1 cellular context compared by ENCODE assay signal in the genomic region with DNA sequence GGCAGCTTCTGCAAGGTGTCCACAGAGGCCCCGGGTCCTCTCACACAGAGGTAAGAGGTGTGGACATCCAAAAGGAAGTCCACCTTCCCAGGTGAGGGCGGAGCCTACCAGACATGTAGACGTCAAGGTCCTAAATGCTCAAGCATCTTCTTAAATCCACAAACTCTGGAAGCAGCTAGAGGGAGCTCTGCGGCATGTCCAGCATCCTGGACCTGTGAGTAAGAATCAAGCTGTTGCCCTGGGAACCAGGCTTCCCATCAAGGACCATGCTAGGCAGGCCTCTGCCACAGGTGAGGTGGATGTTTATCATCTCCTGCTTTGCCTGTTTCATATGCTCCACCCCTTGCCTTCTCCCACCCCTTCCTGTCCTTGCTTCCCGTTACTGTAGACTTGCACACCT.
TF ChIP-seq lines count a peak whose summit lies in the region.

No MANE protein-coding gene starts in this region.

TF ChIP-seq in H1, 55 proteins besides CTCF, POLR2A, EP300 and RAD21 (continued from another document):
- TF ChIP-seq KDM5A (IDR thresholded peaks at IDR 0.05; ENCODE audit: low read length) (no peak), CHD2 (IDR thresholded peaks at IDR 0.05; ENCODE audit: low read length) (no peak), CEBPB (IDR thresholded peaks at IDR 0.05; ENCODE audit: low read depth, low read length) (no peak), NANOG (IDR thresholded peaks at IDR 0.05; ENCODE audit: insufficient read depth, low read depth, low read length, poor library complexity, severe bottlenecking) (no peak), CBX5 (IDR thresholded peaks at IDR 0.05; ENCODE audit: low read depth, low read length) (no peak), SIN3A (conservative IDR thresholded peaks at IDR 0.05 in 1 of 2, IDR thresholded peaks at IDR 0.05 in 1 of 2; ENCODE audit: low read depth in 1 of 2, low read length in 2 of 2) (no peak), SIX5 (IDR thresholded peaks at IDR 0.05; ENCODE audit: low read depth, low read length) (no peak), KDM4A (IDR thresholded peaks at IDR 0.05; ENCODE audit: low read depth, low read length, severe bottlenecking) (no peak), ASH2L (IDR thresholded peaks at IDR 0.05; ENCODE audit: low read length) (no peak)
- TF ChIP-seq, protein P1, sequence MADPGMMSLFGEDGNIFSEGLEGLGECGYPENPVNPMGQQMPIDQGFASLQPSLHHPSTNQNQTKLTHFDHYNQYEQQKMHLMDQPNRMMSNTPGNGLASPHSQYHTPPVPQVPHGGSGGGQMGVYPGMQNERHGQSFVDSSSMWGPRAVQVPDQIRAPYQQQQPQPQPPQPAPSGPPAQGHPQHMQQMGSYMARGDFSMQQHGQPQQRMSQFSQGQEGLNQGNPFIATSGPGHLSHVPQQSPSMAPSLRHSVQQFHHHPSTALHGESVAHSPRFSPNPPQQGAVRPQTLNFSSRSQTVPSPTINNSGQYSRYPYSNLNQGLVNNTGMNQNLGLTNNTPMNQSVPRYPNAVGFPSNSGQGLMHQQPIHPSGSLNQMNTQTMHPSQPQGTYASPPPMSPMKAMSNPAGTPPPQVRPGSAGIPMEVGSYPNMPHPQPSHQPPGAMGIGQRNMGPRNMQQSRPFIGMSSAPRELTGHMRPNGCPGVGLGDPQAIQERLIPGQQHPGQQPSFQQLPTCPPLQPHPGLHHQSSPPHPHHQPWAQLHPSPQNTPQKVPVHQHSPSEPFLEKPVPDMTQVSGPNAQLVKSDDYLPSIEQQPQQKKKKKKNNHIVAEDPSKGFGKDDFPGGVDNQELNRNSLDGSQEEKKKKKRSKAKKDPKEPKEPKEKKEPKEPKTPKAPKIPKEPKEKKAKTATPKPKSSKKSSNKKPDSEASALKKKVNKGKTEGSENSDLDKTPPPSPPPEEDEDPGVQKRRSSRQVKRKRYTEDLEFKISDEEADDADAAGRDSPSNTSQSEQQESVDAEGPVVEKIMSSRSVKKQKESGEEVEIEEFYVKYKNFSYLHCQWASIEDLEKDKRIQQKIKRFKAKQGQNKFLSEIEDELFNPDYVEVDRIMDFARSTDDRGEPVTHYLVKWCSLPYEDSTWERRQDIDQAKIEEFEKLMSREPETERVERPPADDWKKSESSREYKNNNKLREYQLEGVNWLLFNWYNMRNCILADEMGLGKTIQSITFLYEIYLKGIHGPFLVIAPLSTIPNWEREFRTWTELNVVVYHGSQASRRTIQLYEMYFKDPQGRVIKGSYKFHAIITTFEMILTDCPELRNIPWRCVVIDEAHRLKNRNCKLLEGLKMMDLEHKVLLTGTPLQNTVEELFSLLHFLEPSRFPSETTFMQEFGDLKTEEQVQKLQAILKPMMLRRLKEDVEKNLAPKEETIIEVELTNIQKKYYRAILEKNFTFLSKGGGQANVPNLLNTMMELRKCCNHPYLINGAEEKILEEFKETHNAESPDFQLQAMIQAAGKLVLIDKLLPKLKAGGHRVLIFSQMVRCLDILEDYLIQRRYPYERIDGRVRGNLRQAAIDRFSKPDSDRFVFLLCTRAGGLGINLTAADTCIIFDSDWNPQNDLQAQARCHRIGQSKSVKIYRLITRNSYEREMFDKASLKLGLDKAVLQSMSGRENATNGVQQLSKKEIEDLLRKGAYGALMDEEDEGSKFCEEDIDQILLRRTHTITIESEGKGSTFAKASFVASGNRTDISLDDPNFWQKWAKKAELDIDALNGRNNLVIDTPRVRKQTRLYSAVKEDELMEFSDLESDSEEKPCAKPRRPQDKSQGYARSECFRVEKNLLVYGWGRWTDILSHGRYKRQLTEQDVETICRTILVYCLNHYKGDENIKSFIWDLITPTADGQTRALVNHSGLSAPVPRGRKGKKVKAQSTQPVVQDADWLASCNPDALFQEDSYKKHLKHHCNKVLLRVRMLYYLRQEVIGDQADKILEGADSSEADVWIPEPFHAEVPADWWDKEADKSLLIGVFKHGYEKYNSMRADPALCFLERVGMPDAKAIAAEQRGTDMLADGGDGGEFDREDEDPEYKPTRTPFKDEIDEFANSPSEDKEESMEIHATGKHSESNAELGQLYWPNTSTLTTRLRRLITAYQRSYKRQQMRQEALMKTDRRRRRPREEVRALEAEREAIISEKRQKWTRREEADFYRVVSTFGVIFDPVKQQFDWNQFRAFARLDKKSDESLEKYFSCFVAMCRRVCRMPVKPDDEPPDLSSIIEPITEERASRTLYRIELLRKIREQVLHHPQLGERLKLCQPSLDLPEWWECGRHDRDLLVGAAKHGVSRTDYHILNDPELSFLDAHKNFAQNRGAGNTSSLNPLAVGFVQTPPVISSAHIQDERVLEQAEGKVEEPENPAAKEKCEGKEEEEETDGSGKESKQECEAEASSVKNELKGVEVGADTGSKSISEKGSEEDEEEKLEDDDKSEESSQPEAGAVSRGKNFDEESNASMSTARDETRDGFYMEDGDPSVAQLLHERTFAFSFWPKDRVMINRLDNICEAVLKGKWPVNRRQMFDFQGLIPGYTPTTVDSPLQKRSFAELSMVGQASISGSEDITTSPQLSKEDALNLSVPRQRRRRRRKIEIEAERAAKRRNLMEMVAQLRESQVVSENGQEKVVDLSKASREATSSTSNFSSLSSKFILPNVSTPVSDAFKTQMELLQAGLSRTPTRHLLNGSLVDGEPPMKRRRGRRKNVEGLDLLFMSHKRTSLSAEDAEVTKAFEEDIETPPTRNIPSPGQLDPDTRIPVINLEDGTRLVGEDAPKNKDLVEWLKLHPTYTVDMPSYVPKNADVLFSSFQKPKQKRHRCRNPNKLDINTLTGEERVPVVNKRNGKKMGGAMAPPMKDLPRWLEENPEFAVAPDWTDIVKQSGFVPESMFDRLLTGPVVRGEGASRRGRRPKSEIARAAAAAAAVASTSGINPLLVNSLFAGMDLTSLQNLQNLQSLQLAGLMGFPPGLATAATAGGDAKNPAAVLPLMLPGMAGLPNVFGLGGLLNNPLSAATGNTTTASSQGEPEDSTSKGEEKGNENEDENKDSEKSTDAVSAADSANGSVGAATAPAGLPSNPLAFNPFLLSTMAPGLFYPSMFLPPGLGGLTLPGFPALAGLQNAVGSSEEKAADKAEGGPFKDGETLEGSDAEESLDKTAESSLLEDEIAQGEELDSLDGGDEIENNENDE (IDR thresholded peaks at IDR 0.05; ENCODE audit: insufficient replicate concordance, low read length): no peak
